Comparison of ENCODE assay signal across 8 cellular contexts in the genomic region with DNA sequence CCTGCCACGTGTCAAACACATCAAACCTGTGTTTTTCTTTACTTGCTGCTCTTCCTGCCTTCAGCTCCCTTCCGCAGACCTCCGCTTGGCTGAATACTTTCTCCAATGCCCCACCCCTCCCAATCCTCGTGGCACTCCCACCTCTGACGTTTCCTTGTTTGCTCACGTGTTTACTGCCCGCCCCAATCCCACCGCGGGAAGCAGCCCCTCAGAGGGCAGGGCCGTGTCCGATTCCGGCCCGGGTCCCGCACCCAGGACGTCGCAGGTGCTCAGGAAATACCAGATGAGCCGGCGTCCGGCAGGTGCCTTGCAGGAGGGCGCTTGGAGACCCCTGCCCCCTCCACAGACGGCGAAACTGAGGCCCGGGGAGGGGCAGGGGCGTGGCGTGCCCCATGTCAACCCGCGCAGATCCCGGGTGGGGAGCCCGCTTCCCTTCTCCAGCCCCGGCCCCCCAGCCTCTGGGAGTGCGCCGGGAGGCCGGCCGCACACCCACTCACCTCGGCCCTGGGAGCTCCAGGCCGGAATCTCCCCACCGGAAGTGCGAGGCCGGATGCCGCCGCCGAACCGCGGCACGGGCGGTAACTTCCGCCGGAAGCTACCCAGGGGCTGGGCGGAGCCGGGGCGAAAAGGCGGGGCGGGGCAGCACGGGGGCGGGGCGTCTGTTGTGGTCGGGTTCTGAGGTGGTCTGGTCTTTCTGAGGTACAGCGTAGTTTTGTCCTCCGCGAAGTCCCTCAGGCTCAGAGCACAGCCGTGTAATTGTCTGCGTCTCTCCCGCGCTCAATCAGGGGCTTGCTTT. TPM values are rescaled to one million over a fixed set of nuclear protein-coding genes. Genes with fewer than 3 reads are reported as not detected.
DNase-seq lines count a peak whose midpoint lies in the region; ATAC-seq and TF ChIP-seq lines count a peak whose summit lies in the region.

No MANE protein-coding gene starts in this region.

- H3K36me3 ChIP-seq in Karpas-422 (ENCODE audit: insufficient read depth, low read length) (peaks cover 28% of the 10 kb centered on the region; the same call in 1 of the 2 replicates), neural cell (ENCODE audit: insufficient read depth, low read length) (no peaks in the 10 kb centered on the region)

- peak overlapping the region; percentile 97 for H3K4me2 ChIP-seq in Karpas-422 (ENCODE audit: low read depth, low read length, poor library complexity, severe bottlenecking)
- H3K4me2 ChIP-seq in neural cell (ENCODE audit: low read length): peak overlapping the region; percentile 98

- peak overlapping the region; percentile 86 for H3K27ac Mint-ChIP-seq in stimulated activated naive CD8-positive, alpha-beta T cell treated with anti-CD3 and anti-CD28 coated beads, Interleukin-15, Interleukin-2, amounts not matched to agents 100 ng/mL and 50 ng/mL, for 24 hours

- H3K36me3 Mint-ChIP-seq in stimulated activated naive CD8-positive, alpha-beta T cell treated with anti-CD3 and anti-CD28 coated beads, Interleukin-15, Interleukin-2, amounts not matched to agents 100 ng/mL and 50 ng/mL, for 24 hours (ENCODE audit: low read depth): peaks cover 55% of the 10 kb centered on the region

- H3K79me2 ChIP-seq in Karpas-422 (ENCODE audit: low read length) (peaks cover 41% of the 10 kb centered on the region), neural cell (replicated peaks; ENCODE audit: insufficient read depth, low read length) (peaks cover 13% of the 10 kb centered on the region)

- H3K4me1 Mint-ChIP-seq in stimulated activated naive CD8-positive, alpha-beta T cell treated with anti-CD3 and anti-CD28 coated beads, Interleukin-15, Interleukin-2, amounts not matched to agents 100 ng/mL and 50 ng/mL, for 24 hours (ENCODE audit: low read depth): peaks cover 81% of the 10 kb centered on the region

- no peak for TF ChIP-seq CTCF in fibroblast of villous mesenchyme (IDR thresholded peaks at IDR 0.05; ENCODE audit: insufficient read depth, low read depth, low read length)
- TF ChIP-seq CTCF in neural cell (IDR thresholded peaks at IDR 0.05; ENCODE audit: poor library complexity, severe bottlenecking): no peak

- H3K27me3 ChIP-seq in Karpas-422 (ENCODE audit: low read length) (no peaks in the 10 kb centered on the region), neural cell (ENCODE audit: insufficient read depth, low read depth, low read length) (no peaks in the 10 kb centered on the region)

- H3K9me2 ChIP-seq in Karpas-422 (replicated peaks; ENCODE audit: insufficient read depth, low read length) (no peaks in the 10 kb centered on the region), neural cell (ENCODE audit: insufficient read depth, low read length) (no peaks in the 10 kb centered on the region)

- ATAC-seq in GM21723 (IDR thresholded peaks at IDR 0.05; ENCODE audit: unreplicated experiment): peak; percentile 63

- no peaks in the 10 kb centered on the region for H3K9me3 Mint-ChIP-seq in stimulated activated naive CD8-positive, alpha-beta T cell treated with anti-CD3 and anti-CD28 coated beads, Interleukin-15, Interleukin-2, amounts not matched to agents 100 ng/mL and 50 ng/mL, for 24 hours

- H4K20me1 ChIP-seq in Karpas-422 (ENCODE audit: insufficient read depth, low read depth, low read length) (peaks cover 9% of the 10 kb centered on the region; the same call in 1 of the 2 replicates), neural cell (ENCODE audit: insufficient read depth) (no peaks in the 10 kb centered on the region)

- H3K27ac ChIP-seq in Karpas-422 (ENCODE audit: low read length) (peak overlapping the region; percentile 94), neural cell (ENCODE audit: low read length) (peak overlapping the region; percentile 85)

- DNase-seq in DMS53 (lab: John Stamatoyannopoulos, UW): peak; percentile 96
- DNase-seq in Karpas-422: peak; percentile 94
- DNase-seq in SHP77 treated with DMSO at 0.1 percent for 48 hours (lab: John Stamatoyannopoulos, UW): peak; percentile 41
- DNase-seq in activated gamma-delta T cell treated with Interleukin-2 at 50 U/mL for 16 hours: peak; percentile 88
- DNase-seq in fibroblast of villous mesenchyme (ENCODE audit: low read depth): peak; percentile 95

- peak; percentile 30 for TF ChIP-seq RAD21 in neural cell (conservative IDR thresholded peaks at IDR 0.05)

- H3K27me3 Mint-ChIP-seq in stimulated activated naive CD8-positive, alpha-beta T cell treated with anti-CD3 and anti-CD28 coated beads, Interleukin-15, Interleukin-2, amounts not matched to agents 100 ng/mL and 50 ng/mL, for 24 hours: no peaks in the 10 kb centered on the region

- peaks cover 53% of the 10 kb centered on the region for H3K4me1 ChIP-seq in Karpas-422 (ENCODE audit: low read length)

- no peaks in the 10 kb centered on the region for H3F3A ChIP-seq in neural cell (ENCODE audit: insufficient read depth, low read length, poor library complexity, severe bottlenecking)

- H3K9me3 ChIP-seq in Karpas-422 (ENCODE audit: low read length) (no peaks in the 10 kb centered on the region), neural cell (ENCODE audit: low read length) (no peaks in the 10 kb centered on the region)

- H3K4me3 ChIP-seq in Karpas-422 (ENCODE audit: low read length): peak overlapping the region; percentile 91
- peak overlapping the region; percentile 94 for H3K4me3 ChIP-seq in fibroblast of villous mesenchyme (ENCODE audit: low read depth, low read length)
- H3K4me3 ChIP-seq in neural cell (ENCODE audit: low read length): peak overlapping the region; percentile 100

- peak overlapping the region; percentile 96 for H3K4me3 Mint-ChIP-seq in stimulated activated naive CD8-positive, alpha-beta T cell treated with anti-CD3 and anti-CD28 coated beads, Interleukin-15, Interleukin-2, amounts not matched to agents 100 ng/mL and 50 ng/mL, for 24 hours

- peak overlapping the region; percentile 98 for H3K9ac ChIP-seq in Karpas-422 (ENCODE audit: low read length)
- H3K9ac ChIP-seq in neural cell (ENCODE audit: low read length): peak overlapping the region; percentile 95

- no peak overlapping the region for H2AFZ ChIP-seq in Karpas-422 (ENCODE audit: low read length)
- peak overlapping the region; percentile 85 for H2AFZ ChIP-seq in neural cell (ENCODE audit: low read depth, low read length)

- TF ChIP-seq EP300 in neural cell (conservative IDR thresholded peaks at IDR 0.05; ENCODE audit: poor library complexity, severe bottlenecking): peak; percentile 66

TF ChIP-seq in neural cell, 6 proteins besides CTCF, POLR2A, EP300 and RAD21:
- TF ChIP-seq EZH2 (IDR thresholded peaks at IDR 0.05; ENCODE audit: borderline replicate concordance, insufficient read depth, low read length, poor library complexity, severe bottlenecking) (no peak), REST (IDR thresholded peaks at IDR 0.05; ENCODE audit: borderline replicate concordance) (peak; percentile 25), POLR2AphosphoS5 (IDR thresholded peaks at IDR 0.05) (peak; percentile 94), MXI1 (conservative IDR thresholded peaks at IDR 0.05; ENCODE audit: poor library complexity, severe bottlenecking) (peak; percentile 90)

RNA-seq across cellular contexts. Expression of gene ELMO2, which starts 42.3 kb away (rescaled TPM):
- total RNA-seq in Karpas-422 (2014; rRNA removed; shearing (Covaris generic); ENCODE audit: low replicate concordance): 68.1 and 91.4 TPM in 2 replicates
- total RNA-seq in fibroblast of villous mesenchyme: 45.4 and 48.4 TPM in 2 replicates
- polyA plus RNA-seq in neural cell: 72.0 and 79.9 TPM in 2 replicates
- 107 and 122 TPM in 2 replicates for polyA minus RNA-seq in neural cell

RNA-seq across cellular contexts. Expression of gene CDH22, which starts 55.8 kb away (rescaled TPM):
- 5.5 and 6.4 TPM in 2 replicates for total RNA-seq in Karpas-422 (2014; rRNA removed; shearing (Covaris generic); ENCODE audit: low replicate concordance)
- total RNA-seq in fibroblast of villous mesenchyme: not detected in 2 replicates
- polyA plus RNA-seq in neural cell: 2.1 and 2.5 TPM in 2 replicates
- polyA minus RNA-seq in neural cell: 4.3 and 4.9 TPM in 2 replicates

Comparison
In these comparisons a context has a peak if more than half of its experiments do, and no peak if none do; other contexts are left out.
1. Peak in every context shown above with its lines: DNase-seq, ATAC-seq, H3K4me3 ChIP-seq and H3K27ac ChIP-seq.
2. DNase-seq: peak in every context shown above with its lines; median percentile 96 in DMS53; 95 in fibroblast of villous mesenchyme; 94 in Karpas-422; 88 in activated gamma-delta T cell treated with Interleukin-2 at 50 U/mL for 16 hours; 41 in SHP77 treated with DMSO at 0.1 percent for 48 hours.